ENCODE assay signal across 28 cellular contexts in genomic region chr18:74574916-74575315, GRCh38. TPM values are rescaled to one million over a fixed set of nuclear protein-coding genes. Genes with fewer than 3 reads are reported as not detected.
"Had no signal": no experiment of that assay in that cellular context is flagged by ENCODE, and none has a peak within 500 bp of the region (broad histone marks: within the 10 kb centered on the region; RNA-seq: fewer than 3 reads in every experiment).

No MANE protein-coding gene starts in this region.

- H3K9me3 ChIP-seq: gastrocnemius medialis, prostate gland, right atrium auricular region, sigmoid colon, thoracic aorta, tibial nerve, upper lobe of left lung had no signal

- H3K27ac ChIP-seq: epithelial cell of prostate, gastrocnemius medialis, prostate gland, right atrium auricular region, sigmoid colon, skin epidermis, thoracic aorta, tibial nerve, upper lobe of left lung had no signal

- H3K4me1 Mint-ChIP-seq: nephron progenitor cell had no signal

- H3K9me3 Mint-ChIP-seq: endodermal cell; naive thymus-derived CD8-positive, alpha-beta T cell; nephron progenitor cell; stimulated activated naive B cell treated with anti-CD40 and anti-IgM and Interleukin-4, amounts not matched to agents 10 μg/mL and 1 μg/mL and 100 μg/mL, for 72 hours; stimulated activated naive CD8-positive, alpha-beta T cell treated with anti-CD3 and anti-CD28 coated beads, Interleukin-15, Interleukin-2, amounts not matched to agents 100 ng/mL and 50 ng/mL, for 24 hours had no signal

- H3K4me3 ChIP-seq: gastrocnemius medialis, prostate gland, right atrium auricular region, sigmoid colon, skin epidermis, thoracic aorta, tibial nerve, upper lobe of left lung had no signal

- FAIRE-seq: colon, keratinocyte, urothelium cell line had no signal

- H3K27me3 ChIP-seq: right atrium auricular region, sigmoid colon, tibial nerve, upper lobe of left lung had no signal

- DNase-seq: effector CD8-positive, alpha-beta T cell; endodermal cell; gastrocnemius medialis; head of caudate nucleus; mesenchymal stem cell; midbrain; naive thymus-derived CD8-positive, alpha-beta T cell; nephron progenitor cell; nucleus accumbens; sigmoid colon; stimulated activated CD4-positive, alpha-beta T cell treated with anti-CD3 and anti-CD28 coated beads, Interleukin-15, amount 100 ng/mL, for 24 hours; stimulated activated CD4-positive, alpha-beta T cell treated with anti-CD3 and anti-CD28 coated beads, Interleukin-2, amount 100 ng/mL, for 48 hours; stimulated activated naive B cell treated with anti-CD40 and anti-IgM and Interleukin-4, amounts not matched to agents 10 μg/mL and 1 μg/mL and 100 μg/mL, for 72 hours; upper lobe of left lung had no signal

- ATAC-seq: esophagus mucosa; gastrocnemius medialis; naive thymus-derived CD8-positive, alpha-beta T cell; stimulated activated naive B cell treated with anti-CD40 and anti-IgM and Interleukin-4, amounts not matched to agents 10 μg/mL and 1 μg/mL and 100 μg/mL, for 72 hours had no signal

- H3K4me3 Mint-ChIP-seq: endodermal cell; naive thymus-derived CD8-positive, alpha-beta T cell; nephron progenitor cell; stimulated activated naive B cell treated with anti-CD40 and anti-IgM and Interleukin-4, amounts not matched to agents 10 μg/mL and 1 μg/mL and 100 μg/mL, for 72 hours; stimulated activated naive CD8-positive, alpha-beta T cell treated with anti-CD3 and anti-CD28 coated beads, Interleukin-15, Interleukin-2, amounts not matched to agents 100 ng/mL and 50 ng/mL, for 24 hours had no signal

- H3K36me3 Mint-ChIP-seq: naive thymus-derived CD8-positive, alpha-beta T cell; stimulated activated naive B cell treated with anti-CD40 and anti-IgM and Interleukin-4, amounts not matched to agents 10 μg/mL and 1 μg/mL and 100 μg/mL, for 72 hours had no signal

- H3K4me1 ChIP-seq: gastrocnemius medialis, prostate gland, sigmoid colon, tibial nerve, upper lobe of left lung had no signal

- H3K36me3 ChIP-seq: gastrocnemius medialis, prostate gland, right atrium auricular region, sigmoid colon, thoracic aorta, tibial nerve, upper lobe of left lung had no signal

- H3K27ac Mint-ChIP-seq: endodermal cell; nephron progenitor cell; stimulated activated naive B cell treated with anti-CD40 and anti-IgM and Interleukin-4, amounts not matched to agents 10 μg/mL and 1 μg/mL and 100 μg/mL, for 72 hours; stimulated activated naive CD8-positive, alpha-beta T cell treated with anti-CD3 and anti-CD28 coated beads, Interleukin-15, Interleukin-2, amounts not matched to agents 100 ng/mL and 50 ng/mL, for 24 hours had no signal

RNA-seq across cellular contexts. Expression of gene CNDP1, which starts 40.6 kb away (rescaled TPM):
- total RNA-seq: esophagus mucosa; gastrocnemius medialis; glomerular endothelial cell; lung microvascular endothelial cell; naive thymus-derived CD8-positive, alpha-beta T cell; osteocyte; prostate gland; right atrium auricular region; sigmoid colon; thoracic aorta; upper lobe of left lung had no signal
- polyA plus RNA-seq: keratinocyte; naive thymus-derived CD8-positive, alpha-beta T cell had no signal
